Comparison of ENCODE assay signal across 13 cellular contexts in genomic region chr20:10761232-10761631, GRCh38.
DNase-seq lines count a peak whose midpoint lies in the region; ATAC-seq and TF ChIP-seq lines count a peak whose summit lies in the region.
"Had no signal": no experiment of that assay in that cellular context is flagged by ENCODE, and none has a peak within 500 bp of the region (broad histone marks: within the 10 kb centered on the region; RNA-seq: fewer than 3 reads in every experiment).

No MANE protein-coding gene starts in this region.

- no peaks in the 10 kb centered on the region for H3K4me1 ChIP-seq in testis

- H3K9me3 ChIP-seq in testis = no peaks in the 10 kb centered on the region

- no peaks in the 10 kb centered on the region for H3K36me3 ChIP-seq in testis (ENCODE audit: low read depth, missing control alignments)

- no peak overlapping the region for H3K27ac Mint-ChIP-seq in activated T-helper 17 cell treated with anti-CD3 and anti-CD28 coated beads, Interleukin-2, amount 50 U/mL, for 72 hours
- H3K27ac Mint-ChIP-seq: activated B cell treated with CpG ODN at 0.5 μM for 24 hours; naive thymus-derived CD8-positive, alpha-beta T cell had no signal

- H3K9me3 Mint-ChIP-seq in activated T-helper 17 cell treated with anti-CD3 and anti-CD28 coated beads, Interleukin-2, amount 50 U/mL, for 72 hours = no peaks in the 10 kb centered on the region
- H3K9me3 Mint-ChIP-seq: activated B cell treated with CpG ODN at 0.5 μM for 24 hours had no signal

- WGBS in testis, 2 donors = 65 to 70% methylated on average over 8 of the region's 8 CpGs

- H3K36me3 Mint-ChIP-seq in activated T-helper 17 cell treated with anti-CD3 and anti-CD28 coated beads, Interleukin-2, amount 50 U/mL, for 72 hours (ENCODE audit: low read depth) = no peaks in the 10 kb centered on the region
- H3K36me3 Mint-ChIP-seq: naive thymus-derived CD8-positive, alpha-beta T cell had no signal

- no peak overlapping the region for H3K4me3 ChIP-seq in testis

- H3K27ac ChIP-seq in testis = no peak overlapping the region

- no peaks in the 10 kb centered on the region for H3K4me1 Mint-ChIP-seq in activated T-helper 17 cell treated with anti-CD3 and anti-CD28 coated beads, Interleukin-2, amount 50 U/mL, for 72 hours
- H3K4me1 Mint-ChIP-seq: activated B cell treated with CpG ODN at 0.5 μM for 24 hours; naive thymus-derived CD8-positive, alpha-beta T cell had no signal

- H3K27me3 Mint-ChIP-seq in activated T-helper 17 cell treated with anti-CD3 and anti-CD28 coated beads, Interleukin-2, amount 50 U/mL, for 72 hours = peaks cover 9% of the 10 kb centered on the region
- H3K27me3 Mint-ChIP-seq: activated B cell treated with CpG ODN at 0.5 μM for 24 hours had no signal

- DNase-seq in EH (ENCODE audit: low read depth) (peak; percentile 32), SHP77 (lab: John Stamatoyannopoulos, UW) (peak; percentile 69 to 82), pons (ENCODE audit: low spot score) (peak; percentile 16), germinal center (ENCODE audit: low spot score) (no peak), testis (no peak)
- DNase-seq: activated B cell treated with CpG ODN at 0.5 μM for 24 hours; C1 segment of cervical spinal cord; naive thymus-derived CD8-positive, alpha-beta T cell; NCI-H69; stimulated activated CD8-positive, alpha-beta memory T cell treated with anti-CD3 and anti-CD28 coated beads, Interleukin-4, amount 100 ng/mL, for 48 hours had no signal

- no peak overlapping the region for H3K4me3 Mint-ChIP-seq in activated T-helper 17 cell treated with anti-CD3 and anti-CD28 coated beads, Interleukin-2, amount 50 U/mL, for 72 hours
- H3K4me3 Mint-ChIP-seq: activated B cell treated with CpG ODN at 0.5 μM for 24 hours; naive thymus-derived CD8-positive, alpha-beta T cell had no signal

- ATAC-seq in esophagus mucosa (peak; percentile 92), GM18520 (IDR thresholded peaks at IDR 0.05; ENCODE audit: unreplicated experiment) (no peak)
- ATAC-seq in activated T-helper 17 cell treated with anti-CD3 and anti-CD28 coated beads, Interleukin-2, amount 50 U/mL, for 72 hours (replicated peaks) = no peak
- ATAC-seq: naive thymus-derived CD8-positive, alpha-beta T cell had no signal

- TF ChIP-seq POLR2A in testis (IDR thresholded peaks at IDR 0.05) = no peak

- intact Hi-C loops in testis (cut with DNase I; ENCODE audit: low total_unique reads) = no loop called here

- TF ChIP-seq CTCF in testis (IDR thresholded peaks at IDR 0.05) = no peak

- H3K27me3 ChIP-seq in testis = no peaks in the 10 kb centered on the region

Comparison
In these comparisons a context has a peak if more than half of its experiments do, and no peak if none do; other contexts are left out.
1. DNase-seq: peak in EH (single experiment), SHP77 (2 of 2) and pons (single experiment); none in germinal center (single experiment) and testis (single experiment).